ENCODE assay signal across 8 cellular contexts in genomic region chr1:168504064-168504837, GRCh38. TPM values are rescaled to one million over a fixed set of nuclear protein-coding genes. Genes with fewer than 3 reads are reported as not detected.
DNase-seq lines count a peak whose midpoint lies in the region; ATAC-seq, FAIRE-seq and TF ChIP-seq lines count a peak whose summit lies in the region.

No MANE protein-coding gene starts in this region.

- no peak for TF ChIP-seq POLR2A in GM12878 (IDR thresholded peaks at IDR 0.05; ENCODE audit: low read depth, low read length)

- no peak for FAIRE-seq in GM12878 (lab: Jason Lieb, UNC)

- DNase-seq in AG10803 (ENCODE audit: low read depth), result peak; percentile 97
- DNase-seq in GM12878 (ENCODE audit: low read depth, low spot score), result peak; percentile 60
- DNase-seq in sciatic nerve (ENCODE audit: low spot score), result peak; percentile 71
- DNase-seq in WERI-Rb-1, result no peak
- no peak for DNase-seq in OCI-LY7 (ENCODE audit: low spot score)

- H3K9ac ChIP-seq in GM12878 (ENCODE audit: control insufficient read depth, insufficient read depth, low read length), result no peak overlapping the region

- H3K79me2 ChIP-seq in GM12878 (ENCODE audit: control insufficient read depth, insufficient read depth, low read length) (no peaks in the 10 kb centered on the region), OCI-LY7 (ENCODE audit: insufficient read depth, low read depth, low read length) (no peaks in the 10 kb centered on the region)

- no peaks in the 10 kb centered on the region for H3K36me3 ChIP-seq in GM12878 (ENCODE audit: control insufficient read depth in 2 of 2, insufficient read depth in 2 of 2, low read length in 1 of 2)
- H3K36me3 ChIP-seq in WERI-Rb-1, result no peaks in the 10 kb centered on the region
- no peaks in the 10 kb centered on the region for H3K36me3 ChIP-seq in OCI-LY7 (ENCODE audit: insufficient read depth, low read length)

- in situ Hi-C loops in GM12878 (cut with MboI), result no loop called here

- POLR2A ChIA-PET in GM12878 (lab: Charles Lee) (interaction anchor here (0.6 to 2.3 kb wide), 5 partner anchors 14 to 277 kb away, joined by 3 to 12 read pairs (median 3); no protein-coding TSS in a partner anchor), OCI-LY7 (lab: Charles Lee) (no interaction called here)

- no peak overlapping the region for H3K27ac ChIP-seq in GM12878 (ENCODE audit: control insufficient read depth, insufficient read depth)
- no peak overlapping the region for H3K27ac ChIP-seq in WERI-Rb-1
- no peak overlapping the region for H3K27ac ChIP-seq in OCI-LY7 (ENCODE audit: low read depth, low read length, poor library complexity, severe bottlenecking)

- no peaks in the 10 kb centered on the region for H3K27me3 ChIP-seq in GM12878 (replicated peaks in 1 of 2; ENCODE audit: control insufficient read depth in 2 of 2, insufficient read depth in 2 of 2, low read length in 1 of 2)
- H3K27me3 ChIP-seq in WERI-Rb-1 (ENCODE audit: insufficient read depth, low read depth, severe bottlenecking), result no peaks in the 10 kb centered on the region

- BruUV-seq in GM12878 (replicated peaks; lab: Mats Ljungman, UMichigan) (no TSS peak), OCI-LY7 (replicated peaks; lab: Mats Ljungman, UMichigan) (no TSS peak)

- H3K9me3 ChIP-seq in GM12878 (replicated peaks; ENCODE audit: control insufficient read depth, insufficient read depth, low read length), result no peaks in the 10 kb centered on the region
- H3K9me3 ChIP-seq in WERI-Rb-1 (ENCODE audit: severe bottlenecking), result no peaks in the 10 kb centered on the region
- no peaks in the 10 kb centered on the region for H3K9me3 ChIP-seq in OCI-LY7 (ENCODE audit: low read length)

- CTCF ChIA-PET in GM12878 (lab: Yijun Ruan, JAX), result interaction anchor here (0.7 to 4.4 kb wide), 11 partner anchors 8 to 162 kb away, joined by 3 to 25 read pairs (median 3); no protein-coding TSS in a partner anchor
- CTCF ChIA-PET in OCI-LY7 (lab: Charles Lee; ENCODE audit: unreplicated experiment), result no interaction called here

- SMC1A ChIA-PET in GM12878 (lab: Charles Lee; ENCODE audit: uncharacterized antibody, unreplicated experiment), result interaction anchor here (0.6 to 10.2 kb wide), 26 partner anchors 9 to 81 kb away, joined by 3 to 125 read pairs (median 5); no protein-coding TSS in a partner anchor

- no peak for TF ChIP-seq CTCF in AG10803 (conservative IDR thresholded peaks at IDR 0.05; ENCODE audit: low read length)
- TF ChIP-seq CTCF in GM12878 (IDR thresholded peaks at IDR 0.05 in 2 of 3, conservative IDR thresholded peaks at IDR 0.05 in 1 of 3; ENCODE audit: control insufficient read depth in 2 of 3, extremely low read depth in 1 of 3, insufficient read depth in 1 of 3, low read depth in 3 of 3, low read length in 3 of 3), result no peak
- no peak for TF ChIP-seq CTCF in WERI-Rb-1 (IDR thresholded peaks at IDR 0.05; ENCODE audit: low read depth, low read length)
- TF ChIP-seq CTCF in OCI-LY7 (conservative IDR thresholded peaks at IDR 0.05; ENCODE audit: low read length), result no peak

- intact Hi-C loops in GM12878 (cut with micrococcal nuclease; ENCODE audit: unreplicated experiment), result loop anchor here (1.0 kb wide), 1 partner anchor 38 kb away; no protein-coding TSS in a partner anchor
- intact Hi-C loops in sciatic nerve (cut with DNase I), result no loop called here
- intact Hi-C loops in OCI-LY7 (cut with micrococcal nuclease; ENCODE audit: unreplicated experiment), result no loop called here

- RAD21 ChIA-PET in GM12878 (lab: Charles Lee; ENCODE audit: unreplicated experiment), result interaction anchor here (0.7 to 2.4 kb wide), 12 partner anchors 10 to 161 kb away, joined by 3 to 15 read pairs (median 4); no protein-coding TSS in a partner anchor

- H3K4me1 ChIP-seq in GM12878 (ENCODE audit: control insufficient read depth, insufficient read depth, low read length) (peaks cover 1% of the 10 kb centered on the region), OCI-LY7 (ENCODE audit: insufficient read depth, low read length, poor library complexity, severe bottlenecking) (no peaks in the 10 kb centered on the region)

- H3K9me2 ChIP-seq in OCI-LY7 (ENCODE audit: insufficient read depth, low read length), result no peaks in the 10 kb centered on the region

- 11% methylated on average over 4 of the region's 4 CpGs for WGBS in GM12878 (ENCODE audit: insufficient coverage, insufficient replicate concordance, low lambda C conversion rate, missing lambda C conversion rate)

- H2AFZ ChIP-seq in GM12878 (ENCODE audit: control insufficient read depth, low read depth, low read length) (no peak overlapping the region), OCI-LY7 (ENCODE audit: low read length) (no peak overlapping the region)

- H4K20me1 ChIP-seq in GM12878 (ENCODE audit: control insufficient read depth, insufficient read depth), result no peaks in the 10 kb centered on the region
- H4K20me1 ChIP-seq in OCI-LY7 (ENCODE audit: insufficient read depth, low read length), result no peaks in the 10 kb centered on the region

- peak; percentile 77 for ATAC-seq in GM19351 (IDR thresholded peaks at IDR 0.05; ENCODE audit: unreplicated experiment)
- ATAC-seq in HG03432 (IDR thresholded peaks at IDR 0.05; ENCODE audit: unreplicated experiment), result peak; percentile 79
- ATAC-seq in GM12878, result peak; percentile 87
- peak; percentile 88 for ATAC-seq in sciatic nerve
- ATAC-seq in GM21526 (IDR thresholded peaks at IDR 0.05; ENCODE audit: low FRiP score, unreplicated experiment), result no peak

- TF ChIP-seq EP300 in GM12878 (IDR thresholded peaks at IDR 0.05; ENCODE audit: borderline replicate concordance in 1 of 2, control insufficient read depth in 1 of 2, low read depth in 2 of 2, low read length in 2 of 2), result peak in 1 of 2 experiments; percentile 47; a peak in 1 of 4 replicates

- TF ChIP-seq RAD21 in GM12878 (IDR thresholded peaks at IDR 0.05; ENCODE audit: insufficient read depth, low read depth, low read length), result no peak

- H3K4me2 ChIP-seq in GM12878 (ENCODE audit: control insufficient read depth, insufficient read depth), result no peak overlapping the region
- no peak overlapping the region for H3K4me2 ChIP-seq in OCI-LY7 (ENCODE audit: low read length)

- peak overlapping the region; percentile 5; the same call in 1 of the 2 replicates for H3K4me3 ChIP-seq in AG10803 (ENCODE audit: low read length)
- no peak overlapping the region for H3K4me3 ChIP-seq in GM12878
- no peak overlapping the region for H3K4me3 ChIP-seq in WERI-Rb-1 (ENCODE audit: low read depth, low read length)
- no peak overlapping the region for H3K4me3 ChIP-seq in OCI-LY7 (ENCODE audit: low read depth, low read length, poor library complexity, severe bottlenecking)

TF ChIP-seq in GM12878, 131 proteins besides CTCF, POLR2A, EP300 and RAD21 (continues in another document):
- TF ChIP-seq POLR2AphosphoS5 (IDR thresholded peaks at IDR 0.05; ENCODE audit: low read length), result no peak
- no peak for TF ChIP-seq ETV6 (conservative IDR thresholded peaks at IDR 0.05 in 1 of 2, IDR thresholded peaks at IDR 0.05 in 1 of 2; ENCODE audit: borderline replicate concordance in 1 of 2, low read depth in 1 of 2)
- 0 out of 2 replicates have a peak, but pooled peaks have one; percentile 11 for TF ChIP-seq CREM (IDR thresholded peaks at IDR 0.05; ENCODE audit: low read depth)
- TF ChIP-seq SIN3A (IDR thresholded peaks at IDR 0.05; ENCODE audit: low read depth, low read length), result no peak
- peak; percentile 43; the same call in 1 of the 2 replicates for TF ChIP-seq ATF7 (IDR thresholded peaks at IDR 0.05; ENCODE audit: low read depth)
- peak; percentile 74 for TF ChIP-seq IKZF1 (conservative IDR thresholded peaks at IDR 0.05)
- peak; percentile 47; the same call in 1 of the 2 replicates for TF ChIP-seq JUND (IDR thresholded peaks at IDR 0.05; ENCODE audit: low read depth, low read length)
- TF ChIP-seq MTA2 (IDR thresholded peaks at IDR 0.05; ENCODE audit: low read depth), result peak; percentile 49
- peak; percentile 73; the same call in 1 of the 2 replicates for TF ChIP-seq ESRRA (IDR thresholded peaks at IDR 0.05; ENCODE audit: low read length)
- 0 out of 2 replicates have a peak, but pooled peaks have one; percentile 14 for TF ChIP-seq LARP7 (IDR thresholded peaks at IDR 0.05)
- TF ChIP-seq NR2F1 (conservative IDR thresholded peaks at IDR 0.05), result peak; percentile 76
- no peak for TF ChIP-seq PKNOX1 (IDR thresholded peaks at IDR 0.05)
- TF ChIP-seq IRF4 (IDR thresholded peaks at IDR 0.05; ENCODE audit: low read depth, low read length), result peak; percentile 75; the same call in 1 of the 2 replicates
- TF ChIP-seq CBX3 (IDR thresholded peaks at IDR 0.05; ENCODE audit: borderline replicate concordance, low read depth), result no peak
- TF ChIP-seq BCL11A (IDR thresholded peaks at IDR 0.05; ENCODE audit: low read depth, low read length), result peak; percentile 43; the same call in 1 of the 2 replicates

RNA-seq across cellular contexts. Expression of gene XCL2, which starts 39.5 kb away (rescaled TPM):
- 3.9 and 4.0 TPM in 2 replicates for total RNA-seq in GM12878 (2013; cell fraction: nucleolus; rRNA removed)
- 5.3 and 6.7 TPM in 2 replicates for total RNA-seq in GM12878 (2014; rRNA removed)
- total RNA-seq in GM12878 (2014; rRNA removed; fragmentation: Illumina TruSeq; extraction: Trizol), result 4.5 and 5.3 TPM in 2 replicates
- 2.1 and 2.4 TPM in 2 replicates for total RNA-seq in GM12878 (2021)
- 1.6 TPM for polyA plus RNA-seq in GM12878 (2011; ENCODE audit: low read depth)
- 204 and 299 TPM in 2 replicates for polyA plus RNA-seq in GM12878 (2011; rRNA removed)
- polyA plus RNA-seq in GM12878 (2011; cell fraction: cytosol; rRNA removed), result 523 and 1,399 TPM in 2 replicates
- polyA plus RNA-seq in GM12878 (2011; cell fraction: nucleus; rRNA removed), result 82.3 and 200 TPM in 2 replicates
- 0.35 and 0.56 TPM in 2 replicates for polyA plus RNA-seq in GM12878 (2012)
- 5.2 and 6.3 TPM in 2 replicates for polyA plus RNA-seq in GM12878 (2014; fragmentation: Illumina TruSeq; extraction: Trizol)
- polyA plus RNA-seq in GM12878 (2014; fragmentation: Nextera tagmentation; extraction: Ambion mirVana), result 1 to 10 TPM; 3.5 to 5.0 TPM
- polyA plus RNA-seq in GM12878 (2014; rRNA removed), result 4.5 and 4.9 TPM in 2 replicates
- polyA plus RNA-seq in GM12878 (2016; fragmentation: Nextera tagmentation; extraction: Ambion mirVana), result 1 to 10 TPM in 1 of 2 experiments, under 1 TPM in 1; 0.50 to 1.2 TPM
- 102 and 163 TPM in 2 replicates for polyA minus RNA-seq in GM12878 (2011; rRNA and poly(A)+ RNA removed)
- polyA minus RNA-seq in GM12878 (2011; cell fraction: cytosol; rRNA and poly(A)+ RNA removed), result 21.6 and 27.4 TPM in 2 replicates
- polyA minus RNA-seq in GM12878 (2011; cell fraction: nucleus; rRNA and poly(A)+ RNA removed), result 16.4 and 20.8 TPM in 2 replicates
- total RNA-seq in sciatic nerve, result not detected
- total RNA-seq in OCI-LY7 (2014; rRNA removed; shearing (Covaris generic)), result not detected in 2 replicates
- not detected in 2 replicates for total RNA-seq in OCI-LY7 (2022)

Comparison
In these comparisons a context has a peak if more than half of its experiments do, and no peak if none do; other contexts are left out.
1. DNase-seq: peak in AG10803 (single experiment), GM12878 (single experiment) and sciatic nerve (single experiment); none in WERI-Rb-1 (single experiment) and OCI-LY7 (single experiment).